Comparison of ENCODE assay signal across 1 cellular context in genomic region chr20:38800882-38801281, GRCh38.
A peak's percentile ranks its signal among the peaks of the same experiment; 100 is the strongest.
TF ChIP-seq lines count a peak whose summit lies in the region.

No MANE protein-coding gene starts in this region.

TF ChIP-seq in GM12878, 131 proteins besides CTCF, POLR2A, EP300 and RAD21:
- no peak for TF ChIP-seq EGR1 (IDR thresholded peaks at IDR 0.05; ENCODE audit: borderline replicate concordance in 1 of 2, low read depth in 2 of 2, low read length in 2 of 2)
- peak; percentile 58 for TF ChIP-seq ZBTB40 (IDR thresholded peaks at IDR 0.05; ENCODE audit: borderline replicate concordance)
